Comparison of ENCODE assay signal across 8 cellular contexts in genomic region chr12:45725631-45726593, GRCh38. TPM values are rescaled to one million over a fixed set of nuclear protein-coding genes. Genes with fewer than 3 reads are reported as not detected.
DNase-seq lines count a peak whose midpoint lies in the region; ATAC-seq and TF ChIP-seq lines count a peak whose summit lies in the region.

No MANE protein-coding gene starts in this region.

- H2BK12ac ChIP-seq in neuronal stem cell (ENCODE audit: low read length): no peak overlapping the region

- H3K4me3 ChIP-seq in BE2C (ENCODE audit: low read depth, low read length) (peak overlapping the region; percentile 96), GM12875 (ENCODE audit: low read depth, low read length) (peak overlapping the region; percentile 96), WI38 (ENCODE audit: low read depth, low read length) (peak overlapping the region; percentile 82), neuronal stem cell (ENCODE audit: low read length in 2 of 2) (peak overlapping the region; percentile 74 to 93)

- H4K8ac ChIP-seq in neuronal stem cell (ENCODE audit: low read depth, low read length): no peak overlapping the region

- H4K91ac ChIP-seq in neuronal stem cell (ENCODE audit: low read depth, low read length, poor library complexity): no peak overlapping the region

- no peak overlapping the region for H3K18ac ChIP-seq in neuronal stem cell (ENCODE audit: low read length)

- peak overlapping the region; percentile 54 for H3K4me2 ChIP-seq in neuronal stem cell (ENCODE audit: insufficient read depth, low read length, poor library complexity, severe bottlenecking)

- H3K4ac ChIP-seq in neuronal stem cell (ENCODE audit: low read length): no peak overlapping the region

- no peak overlapping the region for H2BK120ac ChIP-seq in neuronal stem cell (ENCODE audit: low read depth, low read length)

- H3K27me3 ChIP-seq in BE2C (no peaks in the 10 kb centered on the region), neuronal stem cell (ENCODE audit: control insufficient read depth in 3 of 3, insufficient read depth in 3 of 3, low read depth in 1 of 3, low read length in 3 of 3) (no peaks in the 10 kb centered on the region)

- H3K9me3 ChIP-seq in BE2C (no peaks in the 10 kb centered on the region), neuronal stem cell (replicated peaks in 1 of 2; ENCODE audit: control insufficient read depth in 2 of 2, insufficient read depth in 1 of 2, low read depth in 1 of 2, low read length in 2 of 2) (no peaks in the 10 kb centered on the region)

- no peaks in the 10 kb centered on the region for H3K4me1 ChIP-seq in BE2C
- H3K4me1 ChIP-seq in neuronal stem cell (ENCODE audit: control insufficient read depth in 2 of 2, insufficient read depth in 1 of 2, low read depth in 1 of 2, low read length in 2 of 2): no peaks in the 10 kb centered on the region

- peak; percentile 80 for TF ChIP-seq CTCF in BE2C (IDR thresholded peaks at IDR 0.05; ENCODE audit: low read depth, low read length)
- peak; percentile 50; the same call in 1 of the 2 replicates for TF ChIP-seq CTCF in GM12875 (IDR thresholded peaks at IDR 0.05; ENCODE audit: borderline replicate concordance, insufficient read depth, low read depth, low read length)
- TF ChIP-seq CTCF in WI38 (IDR thresholded peaks at IDR 0.05; ENCODE audit: low read depth, low read length): peak; percentile 48

- H2BK5ac ChIP-seq in neuronal stem cell (ENCODE audit: low read length): no peak overlapping the region

- no peak overlapping the region for H3K27ac ChIP-seq in neuronal stem cell (replicated peaks; ENCODE audit: low read length)

- ATAC-seq in HG02759 (IDR thresholded peaks at IDR 0.05; ENCODE audit: unreplicated experiment) (no peak), GM19324 (IDR thresholded peaks at IDR 0.05; ENCODE audit: low FRiP score, unreplicated experiment) (no peak)

- WGBS in neuronal stem cell (ENCODE audit: extremely low coverage in 2 of 2, insufficient read length in 2 of 2, insufficient replicate concordance in 1 of 2), 2 donors: no CpG with 5 or more reads among the region's 12 CpGs

- no peaks in the 10 kb centered on the region for H3K79me1 ChIP-seq in neuronal stem cell (ENCODE audit: low read depth, low read length)

- no peak overlapping the region for H2AK5ac ChIP-seq in neuronal stem cell (ENCODE audit: low read depth, low read length)

- H3K36me3 ChIP-seq in BE2C (peaks cover 4% of the 10 kb centered on the region), neuronal stem cell (replicated peaks in 1 of 2; ENCODE audit: control insufficient read depth in 2 of 2, insufficient read depth in 2 of 2, low read length in 2 of 2) (peaks cover 0 to 5% of the 10 kb centered on the region in 2 donors)

- peak overlapping the region; percentile 93 for H2AFZ ChIP-seq in neuronal stem cell (ENCODE audit: low read length)

- H3K14ac ChIP-seq in neuronal stem cell (ENCODE audit: low read length): no peak overlapping the region

- no peak overlapping the region for H2BK15ac ChIP-seq in neuronal stem cell (ENCODE audit: low read length)

- DNase-seq in BE2C (peak; percentile 36), NCI-H2029 (lab: John Stamatoyannopoulos, UW) (peak; percentile 13), fibroblast of peridontal ligament (ENCODE audit: extremely low read depth) (peak; percentile 70), neuronal stem cell (ENCODE audit: low spot score) (peak; percentile 23)

- H3K9ac ChIP-seq in neuronal stem cell (ENCODE audit: low read depth, low read length, poor library complexity): no peak overlapping the region

- no peak overlapping the region for H3K23ac ChIP-seq in neuronal stem cell (ENCODE audit: low read depth, low read length, poor library complexity)

RNA-seq across cellular contexts. Expression of gene ARID2, which starts 3.6 kb away (rescaled TPM):
- 14.8 TPM for polyA plus RNA-seq in BE2C (2012; ENCODE audit: insufficient read depth, insufficient read length, low read depth)
- 23.2 TPM for polyA plus RNA-seq in neuronal stem cell (2013, experiment 1 of 2)
- polyA plus RNA-seq in neuronal stem cell (2013, experiment 2 of 2): 23.9 TPM

Comparison
In these comparisons a context has a peak if more than half of its experiments do, and no peak if none do; other contexts are left out.
1. DNase-seq: peak in every context shown above with its lines; median percentile 70 in fibroblast of peridontal ligament; 36 in BE2C; 23 in neuronal stem cell; 13 in NCI-H2029.